22 cellular contexts compared by ENCODE assay signal in the genomic region with DNA sequence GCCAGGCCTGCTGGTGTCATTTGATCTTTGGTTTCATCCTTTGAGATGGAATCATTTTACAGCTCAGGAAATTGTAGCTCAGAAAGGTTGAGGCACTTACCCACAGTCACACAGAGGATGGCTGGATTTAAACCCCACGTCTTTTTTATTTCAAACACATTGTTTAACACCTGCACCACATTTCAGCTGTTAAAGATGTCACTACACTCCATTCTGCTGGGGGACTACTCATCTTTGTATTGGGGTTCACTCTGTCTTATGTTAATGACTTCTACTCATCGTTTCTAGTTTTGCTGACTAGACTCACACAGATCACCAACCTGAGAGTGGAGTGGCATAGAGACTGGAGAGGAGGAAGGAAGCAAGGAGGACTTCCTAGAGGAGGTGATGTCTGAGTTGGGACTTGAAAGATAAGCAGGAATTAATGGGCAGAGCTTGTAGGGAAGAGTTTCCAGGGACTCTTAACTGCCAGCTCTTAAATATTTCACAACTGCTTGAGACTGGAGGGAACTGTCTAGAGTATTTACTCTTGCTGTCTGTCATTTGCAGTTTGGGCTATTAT.
"Had no signal": no experiment of that assay in that cellular context is flagged by ENCODE, and none has a peak within 500 bp of the region (broad histone marks: within the 10 kb centered on the region; RNA-seq: fewer than 3 reads in every experiment).

No MANE protein-coding gene starts in this region.

- DNase-seq: activated CD4-positive, alpha-beta T cell treated with anti-CD3 and anti-CD28 coated beads for 4 hours; activated CD8-positive, alpha-beta memory T cell treated with anti-CD3 and anti-CD28 coated beads, Interleukin-2, amount 50 U/mL, for 48 hours; activated CD8-positive, alpha-beta T cell treated with anti-CD3 and anti-CD28 coated beads, Interleukin-2, amount 10 ng/mL, durations not matched to agents 7 days and 5 days; activated naive CD4-positive, alpha-beta T cell treated with Interleukin-2 at 50 U/mL for 16 hours; activated naive CD8-positive, alpha-beta T cell treated with anti-CD3 and anti-CD28 coated beads, Interleukin-2, amount 50 U/mL, for 24 hours; caudate nucleus; cortex of kidney; effector CD8-positive, alpha-beta T cell; hypothalamus; lower lobe of right lung; midbrain; naive B cell; nucleus accumbens; stimulated activated CD4-positive, alpha-beta T cell treated with anti-CD3 and anti-CD28 coated beads, Interleukin-4, amount 100 ng/mL, for 24 hours; stomach; thyroid gland; WERI-Rb-1 had no signal

- ATAC-seq: activated CD8-positive, alpha-beta T cell treated with anti-CD3 and anti-CD28 coated beads, Interleukin-2, amount 10 ng/mL, durations not matched to agents 7 days and 5 days; activated naive CD8-positive, alpha-beta T cell treated with anti-CD3 and anti-CD28 coated beads, Interleukin-2, amount 50 U/mL, for 24 hours; lower lobe of right lung had no signal

- H3K9me3 ChIP-seq: ascending aorta, lower lobe of right lung, prostate gland, stomach, thyroid gland, vagina had no signal

- H3K27me3 ChIP-seq: ascending aorta, stomach, thyroid gland, vagina had no signal

- H3K36me3 ChIP-seq: ascending aorta, lower lobe of right lung, prostate gland, stomach, thyroid gland, vagina, WERI-Rb-1 had no signal

- H3K4me3 Mint-ChIP-seq: activated CD8-positive, alpha-beta T cell treated with anti-CD3 and anti-CD28 coated beads, Interleukin-2, amount 10 ng/mL, durations not matched to agents 7 days and 5 days; activated naive CD8-positive, alpha-beta T cell treated with anti-CD3 and anti-CD28 coated beads, Interleukin-2, amount 50 U/mL, for 24 hours; activated T-helper 1 cell treated with anti-CD3 and anti-CD28 coated beads, Interleukin-12 subunit alpha, Interleukin-12 subunit beta, Interleukin-2, Interleukin-4 antibody, amounts not matched to agents 30 ng/mL and 10 ng/mL and 1 ng/mL, durations not matched to agents 14 hours and 24 hours and 36 hours; naive B cell had no signal

- H3K27ac Mint-ChIP-seq: activated CD8-positive, alpha-beta T cell treated with anti-CD3 and anti-CD28 coated beads, Interleukin-2, amount 10 ng/mL, durations not matched to agents 7 days and 5 days; activated naive CD8-positive, alpha-beta T cell treated with anti-CD3 and anti-CD28 coated beads, Interleukin-2, amount 50 U/mL, for 24 hours; activated T-helper 1 cell treated with anti-CD3 and anti-CD28 coated beads, Interleukin-12 subunit alpha, Interleukin-12 subunit beta, Interleukin-2, Interleukin-4 antibody, amounts not matched to agents 30 ng/mL and 10 ng/mL and 1 ng/mL, durations not matched to agents 14 hours and 24 hours and 36 hours had no signal

- H3K27ac ChIP-seq: ascending aorta, epithelial cell of prostate, lower lobe of right lung, prostate gland, thyroid gland, vagina, WERI-Rb-1 had no signal

- H3K36me3 Mint-ChIP-seq: naive B cell had no signal

- H3K9me3 Mint-ChIP-seq: activated naive CD8-positive, alpha-beta T cell treated with anti-CD3 and anti-CD28 coated beads, Interleukin-2, amount 50 U/mL, for 24 hours had no signal

- H3K4me3 ChIP-seq: ascending aorta, lower lobe of right lung, prostate gland, stomach, thyroid gland, vagina had no signal

- H3K4me1 ChIP-seq: ascending aorta, lower lobe of right lung, prostate gland, vagina had no signal
